ENCODE assay signal across 24 cellular contexts in genomic region chr3:97711664-97712063, GRCh38. TPM values are rescaled to one million over a fixed set of nuclear protein-coding genes. Genes with fewer than 3 reads are reported as not detected.
DNase-seq lines count a peak whose midpoint lies in the region; ATAC-seq, FAIRE-seq and TF ChIP-seq lines count a peak whose summit lies in the region.
"Had no signal": no experiment of that assay in that cellular context is flagged by ENCODE, and none has a peak within 500 bp of the region (broad histone marks: within the 10 kb centered on the region; RNA-seq: fewer than 3 reads in every experiment).

No MANE protein-coding gene starts in this region.

- no peaks in the 10 kb centered on the region for H3F3A ChIP-seq in GM23338 (replicated peaks; ENCODE audit: low read depth)

- TF ChIP-seq CTCF in GM23338 (conservative IDR thresholded peaks at IDR 0.05; ENCODE audit: low read depth in 2 of 2) (no peak), bronchial epithelial cell (IDR thresholded peaks at IDR 0.05; ENCODE audit: insufficient read depth, low read length, severe bottlenecking) (no peak), foreskin keratinocyte (conservative IDR thresholded peaks at IDR 0.05) (no peak), hepatocyte (IDR thresholded peaks at IDR 0.05; ENCODE audit: poor library complexity) (no peak)

- H3K4me1 ChIP-seq in GM23338 (ENCODE audit: insufficient read depth) (peaks cover 18% of the 10 kb centered on the region; the same call in 1 of the 2 replicates), foreskin keratinocyte (no peaks in the 10 kb centered on the region), hepatocyte (ENCODE audit: insufficient read depth) (no peaks in the 10 kb centered on the region)
- H3K4me1 ChIP-seq: A549, Caco-2 had no signal

- H3K4me2 ChIP-seq in GM23338 (no peak overlapping the region), hepatocyte (no peak overlapping the region)
- H3K4me2 ChIP-seq: A549 had no signal

- H3K9me2 ChIP-seq in GM23338 (ENCODE audit: insufficient read depth) (peaks cover 16% of the 10 kb centered on the region), hepatocyte (replicated peaks; ENCODE audit: insufficient read depth) (no peaks in the 10 kb centered on the region)

- H3K4me3 Mint-ChIP-seq in GM23338 = no peak overlapping the region
- H3K4me3 Mint-ChIP-seq: B cell; CD4-positive, alpha-beta T cell; CD8-positive, alpha-beta T cell had no signal

- DNase-seq in GM23338 (ENCODE audit: low spot score) = no peak
- DNase-seq in bronchial epithelial cell (ENCODE audit: low read depth) = peak; percentile 28
- peak; percentile 4 to 40 for DNase-seq in foreskin keratinocyte
- DNase-seq in kidney glomerular epithelial cell (lab: John Stamatoyannopoulos, UW) = peak; percentile 11
- DNase-seq in hepatocyte (ENCODE audit: low spot score) = no peak
- DNase-seq in left lobe of liver (ENCODE audit: low spot score) = no peak
- no peak for DNase-seq in effector CD8-positive, alpha-beta T cell (lab: John Stamatoyannopoulos, UW)
- DNase-seq: AML-193; Caco-2; Calu3; CD4-positive, alpha-beta T cell; CD8-positive, alpha-beta T cell; DMS79 treated with DMSO at 0.1 percent for 48 hours; GF-D8 had no signal

- peaks cover 15% of the 10 kb centered on the region for H3K4me1 Mint-ChIP-seq in GM23338
- H3K4me1 Mint-ChIP-seq: B cell had no signal

- no peak overlapping the region for H3K27ac ChIP-seq in GM23338 (ENCODE audit: low read depth)
- no peak overlapping the region for H3K27ac ChIP-seq in foreskin keratinocyte
- H3K27ac ChIP-seq in hepatocyte = no peak overlapping the region
- H3K27ac ChIP-seq: 22Rv1, A549, C4-2B had no signal

- H3K9me3 ChIP-seq in hepatocyte (ENCODE audit: low read depth) = no peaks in the 10 kb centered on the region
- H3K9me3 ChIP-seq: A549, Caco-2 had no signal

- ATAC-seq in GM23338 (no peak), foreskin keratinocyte (peak; percentile 82), left lobe of liver (no peak), GM21423 (IDR thresholded peaks at IDR 0.05; ENCODE audit: unreplicated experiment) (no peak)
- ATAC-seq: A549; CD8-positive, alpha-beta T cell had no signal

- no peaks in the 10 kb centered on the region for H3K27me3 Mint-ChIP-seq in GM23338 (ENCODE audit: insufficient read depth, low read depth, poor library complexity)

- peaks cover 27% of the 10 kb centered on the region for H3K9me3 Mint-ChIP-seq in GM23338
- H3K9me3 Mint-ChIP-seq: CD8-positive, alpha-beta T cell had no signal

- H3K79me2 ChIP-seq in GM23338 (replicated peaks; ENCODE audit: insufficient read depth) = no peaks in the 10 kb centered on the region
- no peaks in the 10 kb centered on the region for H3K79me2 ChIP-seq in hepatocyte

- no peak overlapping the region for H3K27ac Mint-ChIP-seq in GM23338
- H3K27ac Mint-ChIP-seq: B cell; CD4-positive, alpha-beta T cell; CD8-positive, alpha-beta T cell had no signal

- H4K20me1 ChIP-seq in GM23338 (replicated peaks; ENCODE audit: insufficient read depth) = no peaks in the 10 kb centered on the region
- H4K20me1 ChIP-seq in hepatocyte (ENCODE audit: insufficient read depth, poor library complexity, severe bottlenecking) = no peaks in the 10 kb centered on the region
- H4K20me1 ChIP-seq: BLaER1 treated with 17β-estradiol and CSF1 and Interleukin-3, amounts not matched to agents 10 nM and 100 nM had no signal

- H2AFZ ChIP-seq in GM23338 = 0 out of 2 replicates have a peak overlapping the region, but pooled peaks have one; percentile 24
- H2AFZ ChIP-seq in hepatocyte = no peak overlapping the region

- H3K36me3 Mint-ChIP-seq in GM23338 (ENCODE audit: low read depth) = peaks cover 18% of the 10 kb centered on the region
- H3K36me3 Mint-ChIP-seq: CD8-positive, alpha-beta T cell had no signal

- no peak for FAIRE-seq in bronchial epithelial cell (lab: Jason Lieb, UNC)
- FAIRE-seq: A549, D721Med, G401.6, GM12891, GM19239 had no signal

- H3K36me3 ChIP-seq in GM23338 (ENCODE audit: insufficient read depth) (no peaks in the 10 kb centered on the region; the same call in 1 of the 2 replicates), bronchial epithelial cell (ENCODE audit: control insufficient read depth, insufficient read depth, low read length) (no peaks in the 10 kb centered on the region), hepatocyte (replicated peaks; ENCODE audit: insufficient read depth, low read depth) (no peaks in the 10 kb centered on the region)
- H3K36me3 ChIP-seq: BLaER1 treated with 17β-estradiol and CSF1 and Interleukin-3, amounts not matched to agents 10 nM and 100 nM had no signal

- H3K27me3 ChIP-seq in GM23338 (ENCODE audit: insufficient read depth) = no peaks in the 10 kb centered on the region
- H3K27me3 ChIP-seq in bronchial epithelial cell (ENCODE audit: control insufficient read depth, insufficient read depth, low read length) = no peaks in the 10 kb centered on the region
- no peaks in the 10 kb centered on the region for H3K27me3 ChIP-seq in foreskin keratinocyte
- H3K27me3 ChIP-seq in hepatocyte = no peaks in the 10 kb centered on the region
- H3K27me3 ChIP-seq: BLaER1 treated with 17β-estradiol and CSF1 and Interleukin-3, amounts not matched to agents 10 nM and 100 nM had no signal

- H3K4me3 ChIP-seq in GM23338 = no peak overlapping the region
- no peak overlapping the region for H3K4me3 ChIP-seq in bronchial epithelial cell (ENCODE audit: low read depth, low read length)
- H3K4me3 ChIP-seq in hepatocyte = no peak overlapping the region
- H3K4me3 ChIP-seq: A549; BLaER1 treated with 17β-estradiol and CSF1 and Interleukin-3, amounts not matched to agents 10 nM and 100 nM had no signal

TF ChIP-seq in GM23338, 12 proteins besides CTCF, POLR2A, EP300 and RAD21 (continues in another document):
- TF ChIP-seq EZH2 (IDR thresholded peaks at IDR 0.05; ENCODE audit: low read depth, unreplicated experiment) = no peak
- TF ChIP-seq JUNB (IDR thresholded peaks at IDR 0.05; ENCODE audit: unreplicated experiment) = no peak
- no peak for TF ChIP-seq ZNF462 (CRISPR knock-in tag; IDR thresholded peaks at IDR 0.05)
- TF ChIP-seq ZNF331 (CRISPR knock-in tag; IDR thresholded peaks at IDR 0.05; ENCODE audit: low read depth) = no peak

RNA-seq across cellular contexts. Expression of gene ARL6, which starts 52.9 kb away (rescaled TPM):
- 9.8 and 13.0 TPM in 2 replicates for total RNA-seq in GM23338 (2014; rRNA removed; shearing (Covaris generic))
- polyA plus RNA-seq in GM23338 (2016; fragmentation: Nextera tagmentation; extraction: Ambion mirVana) (8.6 and 10.9 TPM in 2 replicates), foreskin keratinocyte (3.3 and 4.8 TPM in 2 replicates), hepatocyte (3.0 and 4.0 TPM in 2 replicates)
- total RNA-seq in bronchial epithelial cell (2.6 and 3.6 TPM in 2 replicates), foreskin keratinocyte (6.6 and 7.9 TPM in 2 replicates), hepatocyte (8.1 and 8.5 TPM in 2 replicates), left lobe of liver (2.7 TPM)

Comparison
In these comparisons a context has a peak if more than half of its experiments do, and no peak if none do; other contexts are left out.
1. DNase-seq: peak in bronchial epithelial cell (single experiment), foreskin keratinocyte (2 of 2) and kidney glomerular epithelial cell (single experiment); none in GM23338 (single experiment), hepatocyte (single experiment), left lobe of liver (single experiment) and effector CD8-positive, alpha-beta T cell (single experiment).